Comparison of ENCODE assay signal across 35 cellular contexts in genomic region chrX:113634565-113634964, GRCh38.
"Had no signal": no experiment of that assay in that cellular context is flagged by ENCODE, and none has a peak within 500 bp of the region (broad histone marks: within the 10 kb centered on the region; RNA-seq: fewer than 3 reads in every experiment).

No MANE protein-coding gene starts in this region.

- H3K4me3 ChIP-seq: MG63 had no signal

- H3K9me3 ChIP-seq: MG63 had no signal

- H3K27me3 ChIP-seq: MG63 had no signal

- H3K36me3 ChIP-seq: MG63 had no signal

- DNase-seq: Karpas-422, Kasumi-1, MG63, MM.1S, MV-4-11, NCI-H1048, NCI-H1092, NCI-H1092 treated with DMSO at 0.1 percent for 48 hours, NCI-H1105, NCI-H1105 treated with DMSO at 0.1 percent for 48 hours, NCI-H1417, NCI-H1417 treated with DMSO at 0.1 percent for 48 hours, NCI-H1436, NCI-H1436 treated with DMSO at 0.1 percent for 48 hours, NCI-H146, NCI-H1694, NCI-H1694 treated with DMSO at 0.1 percent for 48 hours, NCI-H187, NCI-H187 treated with DMSO at 0.1 percent for 48 hours, NCI-H1930, NCI-H2029, NCI-H2029 treated with DMSO at 0.1 percent for 48 hours, NCI-H2081, NCI-H2081 treated with DMSO at 0.1 percent for 48 hours, NCI-H2107, NCI-H2171, NCI-H2171 treated with DMSO at 0.1 percent for 48 hours, NCI-H2227 treated with DMSO at 0.1 percent for 48 hours, NCI-H226, NCI-H345, NCI-H446, NCI-H446 treated with DMSO at 0.1 percent for 48 hours, NCI-H510A, NCI-H510A treated with DMSO at 0.1 percent for 48 hours, NCI-H524 had no signal
